Comparison of ENCODE assay signal across 1 cellular context in genomic region chr18:58403799-58404455, GRCh38.
TF ChIP-seq lines count a peak whose summit lies in the region.

No MANE protein-coding gene starts in this region.

TF ChIP-seq in K562, 482 proteins besides CTCF, POLR2A, EP300 and RAD21 (continued from another document):
- no peak for TF ChIP-seq EHMT2 (IDR thresholded peaks at IDR 0.05)
- TF ChIP-seq REST (CRISPR knock-in tag; IDR thresholded peaks at IDR 0.05; ENCODE audit: low read depth): no peak
